In the genomic region with DNA sequence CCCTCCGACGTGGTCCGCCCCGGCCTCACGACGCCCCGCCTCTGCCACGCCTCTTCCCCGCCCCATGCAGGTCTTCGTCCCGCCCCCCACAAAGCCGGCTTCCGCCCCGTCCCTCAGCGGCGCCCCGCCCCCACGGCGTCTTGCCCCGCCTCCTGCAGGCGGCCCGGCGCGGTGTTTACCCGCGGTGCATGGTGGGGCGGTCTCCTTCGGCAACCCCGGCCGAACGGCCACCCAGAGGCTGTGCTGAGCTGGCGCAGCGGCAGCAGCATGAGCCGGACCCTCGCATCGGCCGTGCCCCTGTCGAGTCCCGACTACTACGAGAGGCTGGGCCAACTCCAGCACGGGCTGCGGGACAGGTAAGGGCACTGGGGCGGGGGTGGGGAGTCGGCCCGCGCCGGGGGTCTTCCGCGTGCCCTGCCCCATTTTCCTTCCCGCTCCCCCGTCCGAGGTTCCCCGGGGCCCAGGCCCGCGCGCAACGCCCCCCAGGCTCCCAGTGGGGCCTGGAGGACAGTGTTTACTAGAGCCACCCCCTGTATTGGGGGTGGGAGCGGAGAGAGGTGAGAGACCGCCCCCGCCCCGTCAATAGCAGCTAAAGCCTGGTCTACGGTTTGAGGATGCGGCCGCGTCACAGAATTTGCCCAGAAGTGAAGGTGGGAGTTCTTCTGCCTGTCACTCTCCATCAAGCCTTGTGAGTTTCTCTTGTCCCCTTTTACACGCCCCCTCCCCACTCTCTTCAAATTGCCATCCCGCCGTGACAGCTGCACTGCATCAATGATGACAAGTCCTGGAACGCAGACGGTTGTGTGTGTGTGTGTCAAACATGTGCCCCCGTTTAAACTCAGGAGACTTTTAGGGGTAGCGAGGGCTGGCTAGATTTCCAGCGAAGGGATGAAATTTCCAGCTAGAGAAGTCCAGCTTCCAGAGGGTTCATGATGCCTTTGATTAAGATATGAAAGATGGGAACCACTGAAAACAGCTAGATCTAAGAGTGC, we compare ENCODE assay signal across 8 cellular contexts. TPM values are rescaled to one million over a fixed set of nuclear protein-coding genes. Genes with fewer than 3 reads are reported as not detected.
DNase-seq lines count a peak whose midpoint lies in the region; ATAC-seq lines count a peak whose summit lies in the region.

A gene with protein sequence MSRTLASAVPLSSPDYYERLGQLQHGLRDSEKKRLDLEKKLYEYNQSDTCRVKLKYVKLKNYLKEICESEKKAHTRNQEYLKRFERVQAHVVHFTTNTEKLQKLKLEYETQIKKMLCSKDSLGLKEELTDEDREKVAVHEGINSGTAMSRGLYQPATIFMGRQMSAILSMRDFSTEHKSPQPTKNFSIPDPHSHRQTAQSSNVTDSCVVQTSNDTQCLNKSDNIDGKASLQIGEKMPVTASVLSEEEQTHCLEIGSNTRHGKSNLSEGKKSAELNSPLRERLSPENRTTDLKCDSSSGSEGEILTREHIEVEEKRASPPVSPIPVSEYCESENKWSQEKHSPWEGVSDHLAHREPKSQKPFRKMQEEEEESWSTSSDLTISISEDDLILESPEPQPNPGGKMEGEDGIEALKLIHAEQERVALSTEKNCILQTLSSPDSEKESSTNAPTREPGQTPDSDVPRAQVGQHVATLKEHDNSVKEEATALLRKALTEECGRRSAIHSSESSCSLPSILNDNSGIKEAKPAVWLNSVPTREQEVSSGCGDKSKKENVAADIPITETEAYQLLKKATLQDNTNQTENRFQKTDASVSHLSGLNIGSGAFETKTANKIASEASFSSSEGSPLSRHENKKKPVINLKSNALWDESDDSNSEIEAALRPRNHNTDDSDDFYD (plus strand): TSS at position 234 of the 992 bp plus-strand sequence. CDS start 34 bp downstream, at position 268.

- ATAC-seq in GM19043 (IDR thresholded peaks at IDR 0.05; ENCODE audit: low read depth, unreplicated experiment) (peak; percentile 97), HG03378 (IDR thresholded peaks at IDR 0.05; ENCODE audit: unreplicated experiment) (peak; percentile 88)

- DNase-seq in AML-193 (lab: John Stamatoyannopoulos, UW): peak; percentile 83 to 85
- peak; percentile 89 for DNase-seq in NCI-H446 treated with DMSO at 0.1 percent for 48 hours (lab: John Stamatoyannopoulos, UW)
- peak; percentile 99 for DNase-seq in activated CD4-positive, CD25-positive, alpha-beta regulatory T cell treated with anti-CD3 and anti-CD28 coated beads, Interleukin-2, amount 50 U/mL, for 72 hours
- peak; percentile 98 for DNase-seq in cerebellum (ENCODE audit: low spot score)
- peak; percentile 95 for DNase-seq in kidney tubule cell (ENCODE audit: low spot score)
- peak; percentile 97 to 99 (median 97) for DNase-seq in stimulated activated CD4-positive, alpha-beta T cell treated with anti-CD3 and anti-CD28 coated beads, Interleukin-1b, Interleukin-23, amount 100 ng/mL, for 24 hours (ENCODE audit: low read depth in 4 of 4, low spot score in 1 of 4)

RNA-seq across cellular contexts. Expression of the gene that starts here (rescaled TPM):
- total RNA-seq in cerebellum: 13.1 TPM

Comparison
In these comparisons a context has a peak if more than half of its experiments do, and no peak if none do; other contexts are left out.
1. Peak in every context shown above with its lines: DNase-seq and ATAC-seq.